In the genomic region with DNA sequence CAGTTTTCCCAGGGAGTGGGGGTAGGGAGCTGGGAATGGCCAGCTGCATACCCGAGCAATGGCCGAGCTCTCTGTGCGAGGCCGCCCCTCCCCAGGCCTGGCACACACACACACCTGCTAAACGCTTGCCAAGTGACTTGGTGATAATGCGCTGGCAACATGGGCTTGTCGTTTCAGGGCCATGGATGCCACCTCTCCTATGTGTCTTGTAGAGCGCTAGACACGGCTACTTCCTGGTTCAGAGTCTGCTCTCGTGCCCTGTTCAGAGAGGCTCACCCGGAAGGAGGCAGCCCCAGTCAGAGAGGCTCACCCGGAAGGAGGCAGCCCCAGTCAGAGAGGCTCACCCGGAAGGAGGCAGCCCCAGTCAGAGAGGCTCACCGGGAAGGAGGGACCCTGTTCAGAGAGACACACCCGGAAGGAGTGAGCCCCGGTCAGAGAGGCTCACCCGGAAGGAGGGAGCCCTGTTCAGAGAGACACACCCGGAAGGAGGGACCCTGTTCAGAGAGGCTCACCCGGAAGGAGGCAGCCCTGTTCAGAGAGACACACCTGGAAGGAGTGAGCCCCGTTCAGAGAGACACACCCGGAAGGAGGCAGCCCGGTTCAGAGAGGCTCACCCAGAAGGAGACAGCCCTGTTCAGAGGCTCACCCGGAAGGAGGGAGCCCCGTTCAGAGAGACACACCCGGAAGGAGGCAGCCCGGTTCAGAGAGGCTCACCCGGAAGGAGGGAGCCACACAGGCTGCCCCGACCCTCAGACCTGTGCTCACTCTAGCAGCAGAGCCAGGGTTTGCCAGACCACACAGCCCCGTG, we compare ENCODE assay signal across 1 cellular context.
TF ChIP-seq lines count a peak whose summit lies in the region.

No MANE protein-coding gene starts in this region.

TF ChIP-seq in K562, 482 proteins besides CTCF, POLR2A, EP300 and RAD21 (continued from another document and continues in another):
- peak; percentile 63; the same call in 1 of the 2 replicates for TF ChIP-seq PTBP1 (IDR thresholded peaks at IDR 0.05; ENCODE audit: low read depth, low read length)
- TF ChIP-seq CREB3L1 (IDR thresholded peaks at IDR 0.05; ENCODE audit: borderline replicate concordance, low read depth), result 0 out of 2 replicates have a peak, but pooled peaks have one; percentile 27
- TF ChIP-seq SMAD4 (CRISPR knock-in tag; conservative IDR thresholded peaks at IDR 0.05), result 0 out of 2 replicates have a peak, but pooled peaks have one; percentile 23
- TF ChIP-seq TARDBP (IDR thresholded peaks at IDR 0.05), result no peak
- 0 out of 2 replicates have a peak, but pooled peaks have one; percentile 18 for TF ChIP-seq ZNF644 (tag; IDR thresholded peaks at IDR 0.05; ENCODE audit: low read depth)
- TF ChIP-seq GTF2A2 (tag; IDR thresholded peaks at IDR 0.05), result no peak
- peak; percentile 72 for TF ChIP-seq ZNF766 (CRISPR knock-in tag; conservative IDR thresholded peaks at IDR 0.05)
- no peak for TF ChIP-seq HMG20B (CRISPR knock-in tag; IDR thresholded peaks at IDR 0.05)
- TF ChIP-seq TRIM25 (IDR thresholded peaks at IDR 0.05; ENCODE audit: borderline replicate concordance), result no peak
- TF ChIP-seq SP1 (CRISPR knock-in tag; IDR thresholded peaks at IDR 0.05), result peak; percentile 77
- peak; percentile 63 for TF ChIP-seq NR2C1 (IDR thresholded peaks at IDR 0.05)
- peak; percentile 81; the same call in 1 of the 2 replicates for TF ChIP-seq NR2C1 (tag; IDR thresholded peaks at IDR 0.05)
- TF ChIP-seq, protein P1, sequence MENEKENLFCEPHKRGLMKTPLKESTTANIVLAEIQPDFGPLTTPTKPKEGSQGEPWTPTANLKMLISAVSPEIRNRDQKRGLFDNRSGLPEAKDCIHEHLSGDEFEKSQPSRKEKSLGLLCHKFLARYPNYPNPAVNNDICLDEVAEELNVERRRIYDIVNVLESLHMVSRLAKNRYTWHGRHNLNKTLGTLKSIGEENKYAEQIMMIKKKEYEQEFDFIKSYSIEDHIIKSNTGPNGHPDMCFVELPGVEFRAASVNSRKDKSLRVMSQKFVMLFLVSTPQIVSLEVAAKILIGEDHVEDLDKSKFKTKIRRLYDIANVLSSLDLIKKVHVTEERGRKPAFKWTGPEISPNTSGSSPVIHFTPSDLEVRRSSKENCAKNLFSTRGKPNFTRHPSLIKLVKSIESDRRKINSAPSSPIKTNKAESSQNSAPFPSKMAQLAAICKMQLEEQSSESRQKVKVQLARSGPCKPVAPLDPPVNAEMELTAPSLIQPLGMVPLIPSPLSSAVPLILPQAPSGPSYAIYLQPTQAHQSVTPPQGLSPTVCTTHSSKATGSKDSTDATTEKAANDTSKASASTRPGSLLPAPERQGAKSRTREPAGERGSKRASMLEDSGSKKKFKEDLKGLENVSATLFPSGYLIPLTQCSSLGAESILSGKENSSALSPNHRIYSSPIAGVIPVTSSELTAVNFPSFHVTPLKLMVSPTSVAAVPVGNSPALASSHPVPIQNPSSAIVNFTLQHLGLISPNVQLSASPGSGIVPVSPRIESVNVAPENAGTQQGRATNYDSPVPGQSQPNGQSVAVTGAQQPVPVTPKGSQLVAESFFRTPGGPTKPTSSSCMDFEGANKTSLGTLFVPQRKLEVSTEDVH (IDR thresholded peaks at IDR 0.05; ENCODE audit: low read depth, partially characterized antibody), result peak; percentile 96
- TF ChIP-seq NCOA6 (IDR thresholded peaks at IDR 0.05), result no peak
- no peak for TF ChIP-seq ELK1 (CRISPR knock-in tag; IDR thresholded peaks at IDR 0.05)
- TF ChIP-seq, protein P2, sequence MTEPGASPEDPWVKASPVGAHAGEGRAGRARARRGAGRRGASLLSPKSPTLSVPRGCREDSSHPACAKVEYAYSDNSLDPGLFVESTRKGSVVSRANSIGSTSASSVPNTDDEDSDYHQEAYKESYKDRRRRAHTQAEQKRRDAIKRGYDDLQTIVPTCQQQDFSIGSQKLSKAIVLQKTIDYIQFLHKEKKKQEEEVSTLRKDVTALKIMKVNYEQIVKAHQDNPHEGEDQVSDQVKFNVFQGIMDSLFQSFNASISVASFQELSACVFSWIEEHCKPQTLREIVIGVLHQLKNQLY (CRISPR knock-in tag; conservative IDR thresholded peaks at IDR 0.05), result no peak
- no peak for TF ChIP-seq ZNF717 (CRISPR knock-in tag; IDR thresholded peaks at IDR 0.05)
- peak; percentile 32 for TF ChIP-seq SAP30 (IDR thresholded peaks at IDR 0.05; ENCODE audit: borderline replicate concordance, insufficient read depth, low read depth, low read length, poor library complexity, severe bottlenecking)
- TF ChIP-seq ZNF449 (CRISPR knock-in tag; IDR thresholded peaks at IDR 0.05), result no peak
- no peak for TF ChIP-seq CSDE1 (IDR thresholded peaks at IDR 0.05)
- TF ChIP-seq SMAD1 (IDR thresholded peaks at IDR 0.05; ENCODE audit: low read depth, low read length, partially characterized antibody), result no peak
- TF ChIP-seq ZNF75A (CRISPR knock-in tag; IDR thresholded peaks at IDR 0.05), result no peak
- peak; percentile 38 for TF ChIP-seq C11orf30 (IDR thresholded peaks at IDR 0.05; ENCODE audit: low read depth)
- TF ChIP-seq AFF4 (CRISPR knock-in tag; IDR thresholded peaks at IDR 0.05), result 0 out of 2 replicates have a peak, but pooled peaks have one; percentile 44
- peak; percentile 43; the same call in 1 of the 2 replicates for TF ChIP-seq L3MBTL2 (IDR thresholded peaks at IDR 0.05)
- TF ChIP-seq CBFA2T2 (conservative IDR thresholded peaks at IDR 0.05), result no peak
- TF ChIP-seq ZNF79 (CRISPR knock-in tag; IDR thresholded peaks at IDR 0.05; ENCODE audit: low read depth), result no peak
- peak; percentile 76 for TF ChIP-seq NR2C2 (CRISPR knock-in tag; IDR thresholded peaks at IDR 0.05)
- TF ChIP-seq NR2C2 (tag; IDR thresholded peaks at IDR 0.05), result peak; percentile 97
- no peak for TF ChIP-seq ZNF311 (CRISPR knock-in tag; IDR thresholded peaks at IDR 0.05)
- no peak for TF ChIP-seq MEF2A (IDR thresholded peaks at IDR 0.05; ENCODE audit: control insufficient read depth, low read depth, low read length)
- TF ChIP-seq ZNF124 (CRISPR knock-in tag; IDR thresholded peaks at IDR 0.05), result no peak
- TF ChIP-seq DLX4 (CRISPR knock-in tag; IDR thresholded peaks at IDR 0.05), result no peak
- TF ChIP-seq KDM5B (IDR thresholded peaks at IDR 0.05; ENCODE audit: insufficient replicate concordance, low read depth, low read length), result peak; percentile 43
- no peak for TF ChIP-seq BRD9 (IDR thresholded peaks at IDR 0.05; ENCODE audit: low read depth, partially characterized antibody)
- no peak for TF ChIP-seq BCL6 (CRISPR knock-in tag; IDR thresholded peaks at IDR 0.05)
- no peak for TF ChIP-seq ZNF347 (CRISPR knock-in tag; IDR thresholded peaks at IDR 0.05; ENCODE audit: low read depth)
- no peak for TF ChIP-seq TFAM (CRISPR knock-in tag; conservative IDR thresholded peaks at IDR 0.05)
- no peak for TF ChIP-seq CEBPZ (IDR thresholded peaks at IDR 0.05; ENCODE audit: borderline replicate concordance, low read depth, low read length)
- no peak for TF ChIP-seq E2F3 (CRISPR knock-in tag; IDR thresholded peaks at IDR 0.05)
- TF ChIP-seq FOSL1 (tag; conservative IDR thresholded peaks at IDR 0.05), result peak; percentile 44; the same call in 1 of the 2 replicates
- no peak for TF ChIP-seq NFIX (CRISPR knock-in tag; IDR thresholded peaks at IDR 0.05; ENCODE audit: low read depth)
- TF ChIP-seq THAP7 (CRISPR knock-in tag; IDR thresholded peaks at IDR 0.05), result no peak
